Comparison of ENCODE assay signal across 1 cellular context in the genomic region with DNA sequence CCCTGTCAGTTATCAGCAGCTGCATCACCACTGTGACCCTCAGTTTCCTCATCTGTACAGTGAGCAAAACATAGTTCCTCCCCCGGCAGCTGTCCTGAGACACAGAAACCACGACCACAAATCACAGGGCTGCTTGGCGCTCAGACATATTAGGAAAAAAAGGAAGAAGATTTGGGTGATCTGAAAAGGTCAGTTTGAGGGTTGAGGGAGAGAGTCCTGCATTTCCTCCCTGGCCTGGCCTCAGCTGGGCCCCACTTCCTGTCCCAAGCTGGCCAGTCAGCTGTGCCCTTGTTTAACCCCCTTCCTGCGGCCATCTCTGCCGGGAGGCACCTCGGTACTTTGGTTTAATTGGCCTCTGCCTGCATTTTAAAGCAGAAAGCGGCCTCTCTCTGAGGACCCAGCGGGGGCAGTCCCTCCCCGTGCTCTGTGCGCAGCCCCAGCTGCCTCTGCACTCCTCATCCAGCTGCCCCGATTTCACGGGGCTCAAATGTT.
TF ChIP-seq lines count a peak whose summit lies in the region.

No MANE protein-coding gene starts in this region.

TF ChIP-seq in K562, 482 proteins besides CTCF, POLR2A, EP300 and RAD21 (continued from another document and continues in another):
- TF ChIP-seq, protein P1, sequence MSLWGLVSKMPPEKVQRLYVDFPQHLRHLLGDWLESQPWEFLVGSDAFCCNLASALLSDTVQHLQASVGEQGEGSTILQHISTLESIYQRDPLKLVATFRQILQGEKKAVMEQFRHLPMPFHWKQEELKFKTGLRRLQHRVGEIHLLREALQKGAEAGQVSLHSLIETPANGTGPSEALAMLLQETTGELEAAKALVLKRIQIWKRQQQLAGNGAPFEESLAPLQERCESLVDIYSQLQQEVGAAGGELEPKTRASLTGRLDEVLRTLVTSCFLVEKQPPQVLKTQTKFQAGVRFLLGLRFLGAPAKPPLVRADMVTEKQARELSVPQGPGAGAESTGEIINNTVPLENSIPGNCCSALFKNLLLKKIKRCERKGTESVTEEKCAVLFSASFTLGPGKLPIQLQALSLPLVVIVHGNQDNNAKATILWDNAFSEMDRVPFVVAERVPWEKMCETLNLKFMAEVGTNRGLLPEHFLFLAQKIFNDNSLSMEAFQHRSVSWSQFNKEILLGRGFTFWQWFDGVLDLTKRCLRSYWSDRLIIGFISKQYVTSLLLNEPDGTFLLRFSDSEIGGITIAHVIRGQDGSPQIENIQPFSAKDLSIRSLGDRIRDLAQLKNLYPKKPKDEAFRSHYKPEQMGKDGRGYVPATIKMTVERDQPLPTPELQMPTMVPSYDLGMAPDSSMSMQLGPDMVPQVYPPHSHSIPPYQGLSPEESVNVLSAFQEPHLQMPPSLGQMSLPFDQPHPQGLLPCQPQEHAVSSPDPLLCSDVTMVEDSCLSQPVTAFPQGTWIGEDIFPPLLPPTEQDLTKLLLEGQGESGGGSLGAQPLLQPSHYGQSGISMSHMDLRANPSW (CRISPR knock-in tag; IDR thresholded peaks at IDR 0.05) = no peak
- TF ChIP-seq HIVEP1 (CRISPR knock-in tag; IDR thresholded peaks at IDR 0.05) (no peak), ZNF79 (CRISPR knock-in tag; IDR thresholded peaks at IDR 0.05; ENCODE audit: low read depth) (no peak), ARID1B (IDR thresholded peaks at IDR 0.05) (no peak), TFAM (CRISPR knock-in tag; conservative IDR thresholded peaks at IDR 0.05) (no peak), ZFP36 (IDR thresholded peaks at IDR 0.05; ENCODE audit: low read depth, low read length, partially characterized antibody) (no peak), ZFX (CRISPR knock-in tag; IDR thresholded peaks at IDR 0.05) (no peak), SMAD1 (IDR thresholded peaks at IDR 0.05; ENCODE audit: low read depth, low read length, partially characterized antibody) (no peak), ZFPM2 (CRISPR knock-in tag; IDR thresholded peaks at IDR 0.05) (no peak), DMBX1 (CRISPR knock-in tag; IDR thresholded peaks at IDR 0.05; ENCODE audit: borderline replicate concordance) (no peak), HMG20B (CRISPR knock-in tag; IDR thresholded peaks at IDR 0.05) (no peak), HNRNPK (IDR thresholded peaks at IDR 0.05; ENCODE audit: low read depth, low read length, poor library complexity, severe bottlenecking) (no peak), FOXA1 (IDR thresholded peaks at IDR 0.05; ENCODE audit: borderline replicate concordance) (no peak), SRSF3 (IDR thresholded peaks at IDR 0.05; ENCODE audit: insufficient read depth, low read length) (no peak), GATA2 (CRISPR knock-in tag; IDR thresholded peaks at IDR 0.05) (peak; percentile 50; the same call in 1 of the 2 replicates), FOXJ3 (CRISPR knock-in tag; IDR thresholded peaks at IDR 0.05) (no peak), SMAD3 (CRISPR knock-in tag; conservative IDR thresholded peaks at IDR 0.05) (no peak)
- TF ChIP-seq, protein P2, sequence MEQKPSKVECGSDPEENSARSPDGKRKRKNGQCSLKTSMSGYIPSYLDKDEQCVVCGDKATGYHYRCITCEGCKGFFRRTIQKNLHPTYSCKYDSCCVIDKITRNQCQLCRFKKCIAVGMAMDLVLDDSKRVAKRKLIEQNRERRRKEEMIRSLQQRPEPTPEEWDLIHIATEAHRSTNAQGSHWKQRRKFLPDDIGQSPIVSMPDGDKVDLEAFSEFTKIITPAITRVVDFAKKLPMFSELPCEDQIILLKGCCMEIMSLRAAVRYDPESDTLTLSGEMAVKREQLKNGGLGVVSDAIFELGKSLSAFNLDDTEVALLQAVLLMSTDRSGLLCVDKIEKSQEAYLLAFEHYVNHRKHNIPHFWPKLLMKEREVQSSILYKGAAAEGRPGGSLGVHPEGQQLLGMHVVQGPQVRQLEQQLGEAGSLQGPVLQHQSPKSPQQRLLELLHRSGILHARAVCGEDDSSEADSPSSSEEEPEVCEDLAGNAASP (IDR thresholded peaks at IDR 0.05) = no peak
- TF ChIP-seq, protein P3, sequence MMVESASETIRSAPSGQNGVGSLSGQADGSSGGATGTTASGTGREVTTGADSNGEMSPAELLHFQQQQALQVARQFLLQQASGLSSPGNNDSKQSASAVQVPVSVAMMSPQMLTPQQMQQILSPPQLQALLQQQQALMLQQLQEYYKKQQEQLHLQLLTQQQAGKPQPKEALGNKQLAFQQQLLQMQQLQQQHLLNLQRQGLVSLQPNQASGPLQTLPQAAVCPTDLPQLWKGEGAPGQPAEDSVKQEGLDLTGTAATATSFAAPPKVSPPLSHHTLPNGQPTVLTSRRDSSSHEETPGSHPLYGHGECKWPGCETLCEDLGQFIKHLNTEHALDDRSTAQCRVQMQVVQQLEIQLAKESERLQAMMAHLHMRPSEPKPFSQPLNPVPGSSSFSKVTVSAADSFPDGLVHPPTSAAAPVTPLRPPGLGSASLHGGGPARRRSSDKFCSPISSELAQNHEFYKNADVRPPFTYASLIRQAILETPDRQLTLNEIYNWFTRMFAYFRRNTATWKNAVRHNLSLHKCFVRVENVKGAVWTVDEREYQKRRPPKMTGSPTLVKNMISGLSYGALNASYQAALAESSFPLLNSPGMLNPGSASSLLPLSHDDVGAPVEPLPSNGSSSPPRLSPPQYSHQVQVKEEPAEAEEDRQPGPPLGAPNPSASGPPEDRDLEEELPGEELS (CRISPR knock-in tag; IDR thresholded peaks at IDR 0.05; ENCODE audit: borderline replicate concordance) = no peak
- TF ChIP-seq, protein P4, sequence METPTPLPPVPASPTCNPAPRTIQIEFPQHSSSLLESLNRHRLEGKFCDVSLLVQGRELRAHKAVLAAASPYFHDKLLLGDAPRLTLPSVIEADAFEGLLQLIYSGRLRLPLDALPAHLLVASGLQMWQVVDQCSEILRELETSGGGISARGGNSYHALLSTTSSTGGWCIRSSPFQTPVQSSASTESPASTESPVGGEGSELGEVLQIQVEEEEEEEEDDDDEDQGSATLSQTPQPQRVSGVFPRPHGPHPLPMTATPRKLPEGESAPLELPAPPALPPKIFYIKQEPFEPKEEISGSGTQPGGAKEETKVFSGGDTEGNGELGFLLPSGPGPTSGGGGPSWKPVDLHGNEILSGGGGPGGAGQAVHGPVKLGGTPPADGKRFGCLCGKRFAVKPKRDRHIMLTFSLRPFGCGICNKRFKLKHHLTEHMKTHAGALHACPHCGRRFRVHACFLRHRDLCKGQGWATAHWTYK (CRISPR knock-in tag; IDR thresholded peaks at IDR 0.05) = peak; percentile 56; the same call in 1 of the 2 replicates
- TF ChIP-seq, protein P5, sequence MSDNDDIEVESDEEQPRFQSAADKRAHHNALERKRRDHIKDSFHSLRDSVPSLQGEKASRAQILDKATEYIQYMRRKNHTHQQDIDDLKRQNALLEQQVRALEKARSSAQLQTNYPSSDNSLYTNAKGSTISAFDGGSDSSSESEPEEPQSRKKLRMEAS (CRISPR knock-in tag; IDR thresholded peaks at IDR 0.05) = no peak
- TF ChIP-seq, protein P6, sequence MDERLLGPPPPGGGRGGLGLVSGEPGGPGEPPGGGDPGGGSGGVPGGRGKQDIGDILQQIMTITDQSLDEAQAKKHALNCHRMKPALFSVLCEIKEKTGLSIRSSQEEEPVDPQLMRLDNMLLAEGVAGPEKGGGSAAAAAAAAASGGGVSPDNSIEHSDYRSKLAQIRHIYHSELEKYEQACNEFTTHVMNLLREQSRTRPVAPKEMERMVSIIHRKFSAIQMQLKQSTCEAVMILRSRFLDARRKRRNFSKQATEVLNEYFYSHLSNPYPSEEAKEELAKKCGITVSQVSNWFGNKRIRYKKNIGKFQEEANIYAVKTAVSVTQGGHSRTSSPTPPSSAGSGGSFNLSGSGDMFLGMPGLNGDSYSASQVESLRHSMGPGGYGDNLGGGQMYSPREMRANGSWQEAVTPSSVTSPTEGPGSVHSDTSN (CRISPR knock-in tag; IDR thresholded peaks at IDR 0.05; ENCODE audit: low read depth) = no peak
- TF ChIP-seq, protein P6 (tag; conservative IDR thresholded peaks at IDR 0.05; ENCODE audit: low read depth) = peak; percentile 52
- TF ChIP-seq, protein P7, sequence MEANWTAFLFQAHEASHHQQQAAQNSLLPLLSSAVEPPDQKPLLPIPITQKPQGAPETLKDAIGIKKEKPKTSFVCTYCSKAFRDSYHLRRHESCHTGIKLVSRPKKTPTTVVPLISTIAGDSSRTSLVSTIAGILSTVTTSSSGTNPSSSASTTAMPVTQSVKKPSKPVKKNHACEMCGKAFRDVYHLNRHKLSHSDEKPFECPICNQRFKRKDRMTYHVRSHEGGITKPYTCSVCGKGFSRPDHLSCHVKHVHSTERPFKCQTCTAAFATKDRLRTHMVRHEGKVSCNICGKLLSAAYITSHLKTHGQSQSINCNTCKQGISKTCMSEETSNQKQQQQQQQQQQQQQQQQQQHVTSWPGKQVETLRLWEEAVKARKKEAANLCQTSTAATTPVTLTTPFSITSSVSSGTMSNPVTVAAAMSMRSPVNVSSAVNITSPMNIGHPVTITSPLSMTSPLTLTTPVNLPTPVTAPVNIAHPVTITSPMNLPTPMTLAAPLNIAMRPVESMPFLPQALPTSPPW (CRISPR knock-in tag; IDR thresholded peaks at IDR 0.05) = 0 out of 2 replicates have a peak, but pooled peaks have one; percentile 31
- TF ChIP-seq, protein P8, sequence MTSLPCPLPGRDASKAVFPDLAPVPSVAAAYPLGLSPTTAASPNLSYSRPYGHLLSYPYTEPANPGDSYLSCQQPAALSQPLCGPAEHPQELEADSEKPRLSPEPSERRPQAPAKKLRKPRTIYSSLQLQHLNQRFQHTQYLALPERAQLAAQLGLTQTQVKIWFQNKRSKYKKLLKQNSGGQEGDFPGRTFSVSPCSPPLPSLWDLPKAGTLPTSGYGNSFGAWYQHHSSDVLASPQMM (CRISPR knock-in tag; IDR thresholded peaks at IDR 0.05) = no peak
- TF ChIP-seq, protein P9, sequence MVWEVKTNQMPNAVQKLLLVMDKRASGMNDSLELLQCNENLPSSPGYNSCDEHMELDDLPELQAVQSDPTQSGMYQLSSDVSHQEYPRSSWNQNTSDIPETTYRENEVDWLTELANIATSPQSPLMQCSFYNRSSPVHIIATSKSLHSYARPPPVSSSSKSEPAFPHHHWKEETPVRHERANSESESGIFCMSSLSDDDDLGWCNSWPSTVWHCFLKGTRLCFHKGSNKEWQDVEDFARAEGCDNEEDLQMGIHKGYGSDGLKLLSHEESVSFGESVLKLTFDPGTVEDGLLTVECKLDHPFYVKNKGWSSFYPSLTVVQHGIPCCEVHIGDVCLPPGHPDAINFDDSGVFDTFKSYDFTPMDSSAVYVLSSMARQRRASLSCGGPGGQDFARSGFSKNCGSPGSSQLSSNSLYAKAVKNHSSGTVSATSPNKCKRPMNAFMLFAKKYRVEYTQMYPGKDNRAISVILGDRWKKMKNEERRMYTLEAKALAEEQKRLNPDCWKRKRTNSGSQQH (CRISPR knock-in tag; IDR thresholded peaks at IDR 0.05) = no peak
- TF ChIP-seq, protein P10, sequence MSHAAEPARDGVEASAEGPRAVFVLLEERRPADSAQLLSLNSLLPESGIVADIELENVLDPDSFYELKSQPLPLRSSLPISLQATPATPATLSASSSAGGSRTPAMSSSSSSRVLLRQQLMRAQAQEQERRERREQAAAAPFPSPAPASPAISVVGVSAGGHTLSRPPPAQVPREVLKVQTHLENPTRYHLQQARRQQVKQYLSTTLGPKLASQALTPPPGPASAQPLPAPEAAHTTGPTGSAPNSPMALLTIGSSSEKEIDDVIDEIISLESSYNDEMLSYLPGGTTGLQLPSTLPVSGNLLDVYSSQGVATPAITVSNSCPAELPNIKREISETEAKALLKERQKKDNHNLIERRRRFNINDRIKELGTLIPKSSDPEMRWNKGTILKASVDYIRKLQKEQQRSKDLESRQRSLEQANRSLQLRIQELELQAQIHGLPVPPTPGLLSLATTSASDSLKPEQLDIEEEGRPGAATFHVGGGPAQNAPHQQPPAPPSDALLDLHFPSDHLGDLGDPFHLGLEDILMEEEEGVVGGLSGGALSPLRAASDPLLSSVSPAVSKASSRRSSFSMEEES (CRISPR knock-in tag; IDR thresholded peaks at IDR 0.05) = no peak
